Comparison of ENCODE assay signal across 8 cellular contexts in genomic region chr12:12441891-12442461, GRCh38.
A peak's percentile ranks its signal among the peaks of the same experiment; 100 is the strongest.
DNase-seq lines count a peak whose midpoint lies in the region; ATAC-seq and TF ChIP-seq lines count a peak whose summit lies in the region.

No MANE protein-coding gene starts in this region.

- peaks cover 0 to 5% (median 0%) of the 10 kb centered on the region in 3 donors for H3K36me3 ChIP-seq in esophagus squamous epithelium

- no peaks in the 10 kb centered on the region for H3K9me3 ChIP-seq in esophagus squamous epithelium

- no peak overlapping the region for H3K4me3 ChIP-seq in esophagus squamous epithelium

- intact Hi-C loops in activated CD8-positive, alpha-beta T cell treated with anti-CD3 and anti-CD28 coated beads for 36 hours (cut with micrococcal nuclease) = loop anchor here (5.0 kb wide), 1 partner anchor 35 kb away; no protein-coding TSS in a partner anchor
- intact Hi-C loops in esophagus squamous epithelium (cut with DNase I) = no loop called here

- 41 to 65% methylated on average over 3 of the region's 3 CpGs for WGBS in esophagus squamous epithelium, 2 donors

- H3K36me3 Mint-ChIP-seq in activated CD8-positive, alpha-beta T cell treated with anti-CD3 and anti-CD28 coated beads for 36 hours (ENCODE audit: low read depth) = peaks cover 23% of the 10 kb centered on the region

- peak overlapping the region; percentile 96 for H3K27ac Mint-ChIP-seq in activated CD8-positive, alpha-beta T cell treated with anti-CD3 and anti-CD28 coated beads for 36 hours

- H3K27ac ChIP-seq in esophagus squamous epithelium = peak overlapping the region; percentile 44 to 73 (median 60)

- CTCF ChIA-PET in activated CD8-positive, alpha-beta T cell treated with anti-CD3 and anti-CD28 coated beads for 36 hours (lab: Charles Lee) = interaction anchor here (0.6 to 2.6 kb wide), 10 partner anchors 12 to 295 kb away, joined by 3 to 12 read pairs (median 3); partner anchors contain the start of gene DUSP16

- peak; percentile 78 for ATAC-seq in activated CD8-positive, alpha-beta T cell treated with anti-CD3 and anti-CD28 coated beads for 36 hours
- no peak for ATAC-seq in GM21576 (IDR thresholded peaks at IDR 0.05; ENCODE audit: unreplicated experiment)

- no peaks in the 10 kb centered on the region for H3K27me3 ChIP-seq in esophagus squamous epithelium

- H3K4me1 Mint-ChIP-seq in activated CD8-positive, alpha-beta T cell treated with anti-CD3 and anti-CD28 coated beads for 36 hours (ENCODE audit: low read depth) = peaks cover 63% of the 10 kb centered on the region

- DNase-seq in HT1080 (ENCODE audit: low read depth) (peak; percentile 35), esophagus squamous epithelium (lab: John Stamatoyannopoulos, UW) (no peak), ureter (ENCODE audit: low spot score) (no peak), Ammon's horn (ENCODE audit: low spot score) (no peak), DMS53 treated with DMSO at 0.1 percent for 48 hours (lab: John Stamatoyannopoulos, UW; ENCODE audit: unreplicated experiment) (no peak)
- DNase-seq in activated CD8-positive, alpha-beta T cell treated with anti-CD3 and anti-CD28 coated beads for 36 hours = peak; percentile 72
- peak; percentile 14 to 21 for DNase-seq in stimulated activated CD8-positive, alpha-beta memory T cell treated with anti-CD3 and anti-CD28 coated beads, Interleukin-7, amount 100 ng/mL, for 1 hour (ENCODE audit: low read depth in 2 of 2)

- POLR2A ChIA-PET in activated CD8-positive, alpha-beta T cell treated with anti-CD3 and anti-CD28 coated beads for 36 hours (lab: Charles Lee) = interaction anchor here (0.6 to 3.0 kb wide), 17 partner anchors 11 to 294 kb away, joined by 3 to 15 read pairs (median 4); partner anchors contain the start of gene DUSP16

- TF ChIP-seq CTCF in activated CD8-positive, alpha-beta T cell treated with anti-CD3 and anti-CD28 coated beads for 36 hours (IDR thresholded peaks at IDR 0.05) = no peak
- no peak for TF ChIP-seq CTCF in esophagus squamous epithelium (IDR thresholded peaks at IDR 0.05)

- peaks cover 0 to 61% (median 30%) of the 10 kb centered on the region in 3 donors for H3K4me1 ChIP-seq in esophagus squamous epithelium

- H3K9me3 Mint-ChIP-seq in activated CD8-positive, alpha-beta T cell treated with anti-CD3 and anti-CD28 coated beads for 36 hours = peaks cover 6% of the 10 kb centered on the region

- peak overlapping the region; percentile 45 for H3K4me3 Mint-ChIP-seq in activated CD8-positive, alpha-beta T cell treated with anti-CD3 and anti-CD28 coated beads for 36 hours

- peak in 1 of 4 donors; percentile 38 for TF ChIP-seq POLR2A in esophagus squamous epithelium (IDR thresholded peaks at IDR 0.05)

- no peaks in the 10 kb centered on the region for H3K27me3 Mint-ChIP-seq in activated CD8-positive, alpha-beta T cell treated with anti-CD3 and anti-CD28 coated beads for 36 hours

Comparison
In these comparisons a context has a peak if more than half of its experiments do, and no peak if none do; other contexts are left out.
1. DNase-seq: peak in HT1080 (single experiment), activated CD8-positive, alpha-beta T cell treated with anti-CD3 and anti-CD28 coated beads for 36 hours (single experiment) and stimulated activated CD8-positive, alpha-beta memory T cell treated with anti-CD3 and anti-CD28 coated beads, Interleukin-7, amount 100 ng/mL, for 1 hour (2 of 2); none in esophagus squamous epithelium (single experiment), ureter (single experiment), Ammon's horn (single experiment) and DMS53 treated with DMSO at 0.1 percent for 48 hours (single experiment).